ENCODE assay signal across 24 cellular contexts in genomic region chr3:54642147-54642546, GRCh38.
DNase-seq lines count a peak whose midpoint lies in the region; ATAC-seq, FAIRE-seq and TF ChIP-seq lines count a peak whose summit lies in the region.
"Had no signal": no experiment of that assay in that cellular context is flagged by ENCODE, and none has a peak within 500 bp of the region (broad histone marks: within the 10 kb centered on the region; RNA-seq: fewer than 3 reads in every experiment).

No MANE protein-coding gene starts in this region.

- H3K79me1 ChIP-seq in H1 (ENCODE audit: low read depth, low read length) = no peaks in the 10 kb centered on the region; the same call in 1 of the 2 replicates

- no peak overlapping the region for H3K23ac ChIP-seq in H1 (ENCODE audit: insufficient read length)

- H4K91ac ChIP-seq in H1 (replicated peaks; ENCODE audit: insufficient read length, low read length) = peak overlapping the region; percentile 92

- H3K27me3 ChIP-seq in HUES6 (ENCODE audit: control insufficient read depth, insufficient read depth, low read length) = no peaks in the 10 kb centered on the region; the same call in 1 of the 2 replicates
- no peaks in the 10 kb centered on the region for H3K27me3 ChIP-seq in H1 (replicated peaks in 1 of 4; ENCODE audit: control insufficient read depth in 3 of 4, extremely low read depth in 1 of 4, insufficient read depth in 3 of 4, low read length in 3 of 4)
- H3K27me3 ChIP-seq in iPS DF 6.9 (ENCODE audit: control insufficient read depth, insufficient read depth, low read length) = no peaks in the 10 kb centered on the region
- H3K27me3 ChIP-seq: BLaER1, SJSA1 had no signal

- peak overlapping the region; percentile 57 to 95 for H3K4me2 ChIP-seq in H1 (ENCODE audit: insufficient read depth in 1 of 2, low read depth in 2 of 2, low read length in 2 of 2)
- H3K4me2 ChIP-seq: BLaER1, KMS-11 had no signal

- peak overlapping the region; percentile 99 for H3K18ac ChIP-seq in H1 (ENCODE audit: extremely low read depth, low read length)

- H3K23me2 ChIP-seq in H1 (ENCODE audit: low read depth, low read length) = peaks cover 2% of the 10 kb centered on the region; the same call in 1 of the 2 replicates

- peak overlapping the region; percentile 85 for H4K5ac ChIP-seq in H1 (ENCODE audit: insufficient read length, low read depth, low read length)

- WGBS in H1 (ENCODE audit: extremely low coverage in 1 of 2, insufficient coverage in 1 of 2, insufficient read length in 1 of 2, insufficient replicate concordance in 2 of 2, low coverage in 1 of 2, low lambda C conversion rate in 2 of 2, missing lambda C conversion rate in 1 of 2), 2 experiments = 75% methylated on average over 6 of the region's 6 CpGs; no CpG with 5 or more reads in 1 of the 2 experiments
- no CpG with 5 or more reads among the region's 6 CpGs for WGBS in iPS DF 6.9 (ENCODE audit: insufficient coverage, insufficient read length)
- 85% methylated on average over 6 of the region's 6 CpGs for WGBS in urinary bladder

- peak overlapping the region; percentile 94 for H2BK12ac ChIP-seq in H1 (ENCODE audit: low read depth, low read length)

- peak overlapping the region; percentile 98 for H2BK5ac ChIP-seq in H1 (ENCODE audit: low read depth, low read length)

- CTCF ChIA-PET in H1 (lab: Charles Lee; ENCODE audit: partially characterized antibody) = no interaction called here

- H3K9ac ChIP-seq in HUES6 (ENCODE audit: low read length) = peak overlapping the region; percentile 74
- no peak overlapping the region; a peak in 1 of 7 replicates for H3K9ac ChIP-seq in H1 (replicated peaks in 1 of 4; ENCODE audit: extremely low read depth in 1 of 4, low read depth in 3 of 4, low read length in 3 of 4)
- H3K9ac ChIP-seq: BLaER1, GM23248, KMS-11 had no signal

- H2BK15ac ChIP-seq in H1 (ENCODE audit: low read length) = 0 out of 2 replicates have a peak overlapping the region, but pooled peaks have one; percentile 7

- no peak for TF ChIP-seq RAD21 in H1 (IDR thresholded peaks at IDR 0.05 in 1 of 2, conservative IDR thresholded peaks at IDR 0.05 in 1 of 2; ENCODE audit: low read depth in 2 of 2, low read length in 2 of 2)

- H2AFZ ChIP-seq in H1 (ENCODE audit: low read length) = no peak overlapping the region
- H2AFZ ChIP-seq: GM23248 had no signal

- no peak for FAIRE-seq in H1 (lab: Jason Lieb, UNC)
- FAIRE-seq: GM12878 had no signal

- peak overlapping the region; percentile 33 for H3K56ac ChIP-seq in H1 (replicated peaks; ENCODE audit: insufficient read length, low read depth, low read length)

- DNase-seq in H1 (ENCODE audit: low read depth in 1 of 2, low spot score in 2 of 2) (no peak), iPS DF 6.9 (ENCODE audit: low read depth, low spot score) (no peak), NCI-H1105 (lab: John Stamatoyannopoulos, UW) (no peak)
- DNase-seq: CD4-positive, alpha-beta T cell; COR-L47; DMS79; GM23248; IMR-90; NCI-H1105 treated with DMSO at 0.1 percent for 48 hours; NCI-H2029 treated with DMSO at 0.1 percent for 48 hours; NCI-H226; NCI-H510A treated with DMSO at 0.1 percent for 48 hours; NCI-H748 treated with DMSO at 0.1 percent for 48 hours; OCI-M1 had no signal

- peaks cover 15% of the 10 kb centered on the region for H3K9me3 ChIP-seq in HUES6 (ENCODE audit: control insufficient read depth, insufficient read depth, low read depth, low read length)
- peaks cover 3 to 9% of the 10 kb centered on the region in 2 experiments; a peak in 2 of 4 replicates for H3K9me3 ChIP-seq in H1 (ENCODE audit: insufficient read depth in 2 of 2, low read depth in 1 of 2, low read length in 1 of 2)
- no peaks in the 10 kb centered on the region for H3K9me3 ChIP-seq in iPS DF 6.9 (ENCODE audit: control insufficient read depth, insufficient read depth, low read length)
- H3K9me3 ChIP-seq: BLaER1, SJSA1 had no signal

- H3K27ac ChIP-seq in HUES6 (ENCODE audit: low read depth, low read length) (peak overlapping the region; percentile 94), H1 (ENCODE audit: low read depth, low read length) (peak overlapping the region; percentile 65; the same call in 1 of the 2 replicates), iPS DF 6.9 (ENCODE audit: low read length) (peak overlapping the region; percentile 82), urinary bladder (ENCODE audit: low read depth) (peak overlapping the region; percentile 5)
- H3K27ac ChIP-seq: BLaER1, GM23248, HL-60, KMS-11, SJSA1 had no signal

- H3K36me3 ChIP-seq in HUES6 (ENCODE audit: control insufficient read depth, insufficient read depth, low read length) (peaks cover 25% of the 10 kb centered on the region), H1 (ENCODE audit: control insufficient read depth in 2 of 4, insufficient read depth in 4 of 4, low read length in 3 of 4) (peaks cover 0 to 20% (median 9%) of the 10 kb centered on the region in 4 experiments; a peak in 4 of 8 replicates), iPS DF 6.9 (ENCODE audit: control insufficient read depth, insufficient read depth, low read length) (peaks cover 3% of the 10 kb centered on the region; the same call in 1 of the 2 replicates), urinary bladder (ENCODE audit: insufficient read depth) (no peaks in the 10 kb centered on the region)
- H3K36me3 ChIP-seq: BLaER1, SJSA1 had no signal

- H2BK20ac ChIP-seq in H1 (ENCODE audit: low read length) = peak overlapping the region; percentile 98

- ATAC-seq in HG03159 (IDR thresholded peaks at IDR 0.05; ENCODE audit: unreplicated experiment) = no peak
- no peak for ATAC-seq in GM19455 (IDR thresholded peaks at IDR 0.05; ENCODE audit: unreplicated experiment)
- ATAC-seq: GM12878, Right ventricle myocardium inferior had no signal

- no peak for TF ChIP-seq CTCF in H1 (IDR thresholded peaks at IDR 0.05; ENCODE audit: control extremely low read depth in 1 of 3, insufficient read depth in 1 of 3, low read depth in 1 of 3, low read length in 3 of 3)

- H3K4me3 ChIP-seq in HUES6 (ENCODE audit: low read depth, low read length) = peak overlapping the region; percentile 42
- peak overlapping the region; percentile 3 to 45 (median 10); a peak in 4 of 8 replicates for H3K4me3 ChIP-seq in H1 (ENCODE audit: extremely low read depth in 1 of 4, insufficient read depth in 2 of 4, low read depth in 3 of 4, low read length in 4 of 4)
- H3K4me3 ChIP-seq in iPS DF 6.9 (ENCODE audit: low read length) = no peak overlapping the region
- H3K4me3 ChIP-seq in urinary bladder (ENCODE audit: low read depth, low read length) = no peak overlapping the region
- H3K4me3 ChIP-seq: BLaER1, GM12878, GM23248, SJSA1 had no signal

- H3K4ac ChIP-seq in H1 (replicated peaks; ENCODE audit: insufficient read length, low read depth, low read length) = peak overlapping the region; percentile 47

- peak overlapping the region; percentile 78 for H2BK120ac ChIP-seq in H1 (replicated peaks; ENCODE audit: low read depth, low read length)

- TF ChIP-seq POLR2A in H1 (IDR thresholded peaks at IDR 0.05; ENCODE audit: control extremely low read depth in 1 of 2, low read depth in 2 of 2, low read length in 2 of 2) = no peak

- H3K14ac ChIP-seq in H1 (ENCODE audit: insufficient read length) = no peak overlapping the region

- POLR2A ChIA-PET in H1 (lab: Charles Lee; ENCODE audit: partially characterized antibody) = interaction anchor here (1.0 to 3.3 kb wide), 4 partner anchors 8 to 29 kb away, joined by 3 to 87 read pairs (median 8); no protein-coding TSS in a partner anchor

- TF ChIP-seq EP300 in H1 (IDR thresholded peaks at IDR 0.05; ENCODE audit: borderline replicate concordance in 1 of 2, low read depth in 2 of 2, low read length in 2 of 2) = no peak

- H3K4me1 ChIP-seq in HUES6 (ENCODE audit: control insufficient read depth, insufficient read depth, low read length) (peaks cover 32% of the 10 kb centered on the region), H1 (replicated peaks in 1 of 4; ENCODE audit: control insufficient read depth in 3 of 4, insufficient read depth in 4 of 4, low read length in 3 of 4) (peaks cover 9 to 26% (median 23%) of the 10 kb centered on the region in 4 experiments), iPS DF 6.9 (ENCODE audit: control insufficient read depth, insufficient read depth, low read length) (peaks cover 5% of the 10 kb centered on the region; the same call in 1 of the 2 replicates), urinary bladder (ENCODE audit: insufficient read depth) (no peaks in the 10 kb centered on the region)
- H3K4me1 ChIP-seq: BLaER1, SJSA1 had no signal

- H4K8ac ChIP-seq in H1 (ENCODE audit: extremely low read depth, insufficient read depth, low read length) = no peak overlapping the region

- peaks cover 0 to 42% of the 10 kb centered on the region in 2 experiments; a peak in 2 of 4 replicates for H3K79me2 ChIP-seq in H1 (ENCODE audit: control insufficient read depth in 1 of 2, insufficient read depth in 2 of 2, low read length in 2 of 2)

- H2AK5ac ChIP-seq in H1 (ENCODE audit: low read depth, low read length) = peak overlapping the region; percentile 71

- no peaks in the 10 kb centered on the region for H4K20me1 ChIP-seq in H1 (replicated peaks in 1 of 2; ENCODE audit: control insufficient read depth in 1 of 2, insufficient read depth in 2 of 2, low read length in 2 of 2)
- H4K20me1 ChIP-seq: BLaER1 had no signal

TF ChIP-seq in H1, 55 proteins besides CTCF, POLR2A, EP300 and RAD21:
- no peak for TF ChIP-seq SIX5 (IDR thresholded peaks at IDR 0.05; ENCODE audit: low read depth, low read length)
- no peak for TF ChIP-seq TEAD4 (IDR thresholded peaks at IDR 0.05; ENCODE audit: low read depth, low read length)
- TF ChIP-seq SP2 (IDR thresholded peaks at IDR 0.05; ENCODE audit: low read length) = no peak
- no peak for TF ChIP-seq JUN (IDR thresholded peaks at IDR 0.05; ENCODE audit: low read depth, low read length)
- TF ChIP-seq ASH2L (IDR thresholded peaks at IDR 0.05; ENCODE audit: low read length) = no peak
- TF ChIP-seq KDM1A (IDR thresholded peaks at IDR 0.05; ENCODE audit: borderline replicate concordance, low read length) = no peak
- TF ChIP-seq POU5F1 (IDR thresholded peaks at IDR 0.05; ENCODE audit: low read depth, low read length) = no peak
- no peak for TF ChIP-seq MAX (IDR thresholded peaks at IDR 0.05)
- no peak for TF ChIP-seq BCL11A (IDR thresholded peaks at IDR 0.05; ENCODE audit: low read depth in 2 of 2, low read length in 2 of 2)
- no peak for TF ChIP-seq KDM4A (IDR thresholded peaks at IDR 0.05; ENCODE audit: low read depth, low read length, severe bottlenecking)
- TF ChIP-seq POLR2AphosphoS5 (IDR thresholded peaks at IDR 0.05; ENCODE audit: low read depth, low read length) = no peak

Comparison
In these comparisons a context has a peak if more than half of its experiments do, and no peak if none do; other contexts are left out.
1. H3K27ac ChIP-seq: peak in every context shown above with its lines; median percentile 94 in HUES6; 82 in iPS DF 6.9; 65 in H1; 5 in urinary bladder.
2. H3K4me3 ChIP-seq: peak in HUES6 (single experiment) and H1 (4 of 4); none in iPS DF 6.9 (single experiment) and urinary bladder (single experiment).